In the genomic region with DNA sequence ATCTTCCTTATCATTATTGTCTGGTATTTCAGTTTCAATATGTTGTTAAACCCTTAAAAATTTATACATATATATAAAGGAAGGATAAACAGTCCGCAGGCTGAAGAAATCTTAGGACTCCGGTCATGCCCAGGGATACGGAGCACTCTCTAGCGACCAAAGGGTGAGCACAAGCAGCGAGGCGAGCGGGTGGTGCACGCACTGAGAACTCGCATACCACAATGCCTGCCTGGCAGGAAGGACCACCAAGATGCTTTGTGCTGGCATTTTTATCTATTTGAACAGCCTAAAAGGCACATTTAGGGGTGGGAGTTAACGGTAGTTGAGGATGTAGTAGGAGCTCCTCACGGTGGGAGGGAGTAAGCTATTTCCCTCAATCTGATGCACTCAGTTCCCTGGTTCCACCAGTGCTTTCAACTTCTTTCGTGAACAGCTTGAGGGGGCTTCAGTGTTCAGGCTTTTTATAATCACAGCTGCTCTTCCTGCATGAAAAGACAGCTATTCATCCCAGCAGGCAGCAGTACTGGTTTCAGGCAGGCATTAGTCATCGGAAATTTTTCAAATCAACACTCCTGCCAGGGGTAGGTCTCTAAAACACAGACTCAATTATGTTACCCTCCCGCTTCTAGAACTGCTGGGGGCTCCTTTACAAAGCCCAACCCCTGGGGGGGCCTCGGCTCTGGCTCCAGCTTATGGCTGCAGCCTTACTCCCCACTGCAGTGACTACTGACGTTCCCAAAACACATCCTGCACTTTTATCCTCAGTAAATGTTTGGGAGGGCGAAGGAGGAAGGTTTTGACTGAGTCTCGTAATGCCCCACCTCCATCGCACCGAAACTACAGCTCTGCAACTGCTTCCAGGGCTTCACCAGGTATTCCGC, we compare ENCODE assay signal across 10 cellular contexts. TPM values are rescaled to one million over a fixed set of nuclear protein-coding genes. Genes with fewer than 3 reads are reported as not detected.
A peak's percentile ranks its signal among the peaks of the same experiment; 100 is the strongest.
DNase-seq lines count a peak whose midpoint lies in the region; ATAC-seq, FAIRE-seq and TF ChIP-seq lines count a peak whose summit lies in the region.
"Had no signal": no experiment of that assay in that cellular context is flagged by ENCODE, and none has a peak within 500 bp of the region (broad histone marks: within the 10 kb centered on the region; RNA-seq: fewer than 3 reads in every experiment).

No MANE protein-coding gene starts in this region.

- H3K4me1 ChIP-seq in RWPE2 (ENCODE audit: insufficient read depth, poor library complexity, severe bottlenecking), result peaks cover 23% of the 10 kb centered on the region
- H3K4me1 ChIP-seq in esophagus squamous epithelium, result peaks cover 43 to 97% (median 58%) of the 10 kb centered on the region in 3 donors
- H3K4me1 ChIP-seq in effector memory CD4-positive, alpha-beta T cell (ENCODE audit: control insufficient read depth, insufficient read depth, low read length, poor library complexity, severe bottlenecking), result peaks cover 35% of the 10 kb centered on the region

- TF ChIP-seq CTCF in RWPE2 (IDR thresholded peaks at IDR 0.05; ENCODE audit: poor library complexity, severe bottlenecking), result no peak
- TF ChIP-seq CTCF in esophagus squamous epithelium (IDR thresholded peaks at IDR 0.05), result no peak

- H3K27ac ChIP-seq in RWPE2 (ENCODE audit: poor library complexity, severe bottlenecking), result peak overlapping the region; percentile 51
- peak overlapping the region; percentile 81 to 89 (median 84) for H3K27ac ChIP-seq in esophagus squamous epithelium
- no peak overlapping the region for H3K27ac ChIP-seq in effector memory CD4-positive, alpha-beta T cell (ENCODE audit: insufficient read depth, low read length, poor library complexity, severe bottlenecking)

- H3K27me3 ChIP-seq in RWPE2 (ENCODE audit: insufficient read depth, poor library complexity, severe bottlenecking) (no peaks in the 10 kb centered on the region), esophagus squamous epithelium (no peaks in the 10 kb centered on the region)
- H3K27me3 ChIP-seq in effector memory CD4-positive, alpha-beta T cell (replicated peaks; ENCODE audit: control insufficient read depth, insufficient read depth, low read length, poor library complexity, severe bottlenecking), result no peaks in the 10 kb centered on the region

- DNase-seq in COR-L47 (lab: John Stamatoyannopoulos, UW) (peak; percentile 52), RWPE2 (ENCODE audit: low spot score) (no peak), esophagus squamous epithelium (lab: John Stamatoyannopoulos, UW) (no peak), occipital lobe (lab: John Stamatoyannopoulos, UW) (peak; percentile 53), NCI-H2196 (lab: John Stamatoyannopoulos, UW; ENCODE audit: unreplicated experiment) (no peak), urothelium cell line (ENCODE audit: low spot score) (no peak)
- DNase-seq in effector memory CD4-positive, alpha-beta T cell, result no peak

- intact Hi-C loops in esophagus squamous epithelium (cut with DNase I), result no loop called here

- H3K36me3 ChIP-seq in RWPE2 (ENCODE audit: low read depth), result peaks cover 61% of the 10 kb centered on the region
- H3K36me3 ChIP-seq in esophagus squamous epithelium, result peaks cover 0 to 56% (median 0%) of the 10 kb centered on the region in 3 donors
- peaks cover 13% of the 10 kb centered on the region for H3K36me3 ChIP-seq in effector memory CD4-positive, alpha-beta T cell (ENCODE audit: control insufficient read depth, insufficient read depth, low read length)

- no peak for TF ChIP-seq POLR2A in esophagus squamous epithelium (IDR thresholded peaks at IDR 0.05)

- H3K4me3 ChIP-seq in RWPE2 (ENCODE audit: severe bottlenecking), result no peak overlapping the region
- H3K4me3 ChIP-seq in esophagus squamous epithelium, result peak overlapping the region in 3 of 4 donors; percentile 5 to 29 (median 22)
- H3K4me3 ChIP-seq in effector memory CD4-positive, alpha-beta T cell (ENCODE audit: insufficient read depth, low read depth, low read length, poor library complexity, severe bottlenecking), result no peak overlapping the region
- H3K4me3 ChIP-seq: GM12878 had no signal

- FAIRE-seq in urothelium cell line (lab: Jason Lieb, UNC), result no peak
- FAIRE-seq: GM12878 had no signal

- ATAC-seq in RWPE2 (ENCODE audit: low read depth) (peak; percentile 80), HG03457 (IDR thresholded peaks at IDR 0.05; ENCODE audit: unreplicated experiment) (no peak)
- ATAC-seq: GM12878; stimulated activated memory B cell treated with anti-CD40 and anti-IgM and Interleukin-4, amounts not matched to agents 10 μg/mL and 1 μg/mL and 100 μg/mL, for 72 hours had no signal

- WGBS in esophagus squamous epithelium, 2 donors, result 38 to 50% methylated on average over 17 to 18 of the region's 21 CpGs

- H3K9me3 ChIP-seq in RWPE2 (ENCODE audit: severe bottlenecking), result no peaks in the 10 kb centered on the region
- H3K9me3 ChIP-seq in esophagus squamous epithelium, result no peaks in the 10 kb centered on the region
- no peaks in the 10 kb centered on the region for H3K9me3 ChIP-seq in effector memory CD4-positive, alpha-beta T cell (ENCODE audit: control insufficient read depth, low read length)

RNA-seq across cellular contexts. Expression of gene POLDIP3, which starts 6.0 kb away (rescaled TPM):
- total RNA-seq in esophagus squamous epithelium (10 to 100 TPM; 23.3 to 33.0 (median 28.0) TPM), occipital lobe (27.1 TPM)

RNA-seq across cellular contexts. Expression of gene ATP5MGL, which starts 31.7 kb away (rescaled TPM):
- total RNA-seq in esophagus squamous epithelium, result under 1 TPM in 1 of 4 donors, not detected in 3; 0.76 TPM
- 0.31 TPM for total RNA-seq in occipital lobe

RNA-seq across cellular contexts. Expression of gene CYB5R3, which starts 40.5 kb away (rescaled TPM):
- total RNA-seq in esophagus squamous epithelium, result 10 to 100 TPM; 49.5 to 81.6 (median 71.7) TPM
- total RNA-seq in occipital lobe, result 14.0 TPM

RNA-seq across cellular contexts. Expression of gene SERHL2, which starts 55.0 kb away (rescaled TPM):
- 1 to 10 TPM; 2.1 to 5.1 (median 3.6) TPM for total RNA-seq in esophagus squamous epithelium
- total RNA-seq in occipital lobe, result 5.6 TPM

Comparison
In these comparisons a context has a peak if more than half of its experiments do, and no peak if none do; other contexts are left out.
1. DNase-seq: peak in COR-L47 (single experiment) and occipital lobe (single experiment); none in RWPE2 (single experiment), esophagus squamous epithelium (single experiment), NCI-H2196 (single experiment), effector memory CD4-positive, alpha-beta T cell (0 of 3) and urothelium cell line (single experiment).
2. H3K4me3 ChIP-seq: peak in esophagus squamous epithelium (3 of 4); none in RWPE2 (single experiment) and effector memory CD4-positive, alpha-beta T cell (single experiment).